Comparison of ENCODE assay signal across 13 cellular contexts in the genomic region with DNA sequence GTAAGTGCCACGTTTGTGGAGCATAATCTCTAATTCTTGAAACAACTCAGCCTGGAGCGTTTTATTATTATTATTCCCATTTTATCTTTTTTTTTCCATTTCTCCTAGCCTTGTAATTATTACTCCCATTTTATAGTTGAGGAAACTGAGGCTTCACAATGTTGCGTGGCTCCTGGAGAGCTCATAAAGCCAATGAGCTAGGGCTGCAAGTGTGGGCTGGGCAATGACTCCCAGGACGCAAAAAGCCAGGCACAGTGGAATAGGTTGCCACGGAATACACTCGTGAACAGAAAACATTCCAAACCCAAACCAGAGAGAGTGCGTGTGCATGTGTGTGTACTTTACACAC. TPM values are rescaled to one million over a fixed set of nuclear protein-coding genes. Genes with fewer than 3 reads are reported as not detected.
DNase-seq lines count a peak whose midpoint lies in the region; ATAC-seq, FAIRE-seq and TF ChIP-seq lines count a peak whose summit lies in the region.
"Had no signal": no experiment of that assay in that cellular context is flagged by ENCODE, and none has a peak within 500 bp of the region (broad histone marks: within the 10 kb centered on the region; RNA-seq: fewer than 3 reads in every experiment).

No MANE protein-coding gene starts in this region.

- dilution Hi-C loops in keratinocyte (cut with MboI; ENCODE audit: extremely low pct_ligation_motif_present, low sequenced_read_pairs), result loop anchor here (25.0 kb wide), 1 partner anchor 268 kb away; no protein-coding TSS in a partner anchor

- H3K4me1 ChIP-seq in keratinocyte (ENCODE audit: control insufficient read depth, extremely low read depth, insufficient read depth, low read length), result peaks cover 19% of the 10 kb centered on the region
- no peaks in the 10 kb centered on the region for H3K4me1 ChIP-seq in PC-9 (replicated peaks; ENCODE audit: insufficient read depth)
- H3K4me1 ChIP-seq: A549, foreskin keratinocyte had no signal

- H3K27me3 ChIP-seq in keratinocyte (ENCODE audit: control insufficient read depth, extremely low read depth, insufficient read depth, low read length) (no peaks in the 10 kb centered on the region), PC-9 (ENCODE audit: insufficient read depth, low read depth) (no peaks in the 10 kb centered on the region)
- H3K27me3 ChIP-seq: foreskin keratinocyte, thyroid gland had no signal

- no peak overlapping the region for H3K4me3 ChIP-seq in keratinocyte (ENCODE audit: control insufficient read depth in 2 of 3, extremely low read depth in 1 of 3, insufficient read depth in 2 of 3, low read depth in 1 of 3, low read length in 3 of 3)
- peak overlapping the region in 2 of 7 experiments; percentile 10 to 20 for H3K4me3 ChIP-seq in skin epidermis
- no peak overlapping the region for H3K4me3 ChIP-seq in PC-9
- H3K4me3 ChIP-seq: A549, thyroid gland had no signal

- H3K9me2 ChIP-seq in PC-9 (ENCODE audit: insufficient read depth), result no peaks in the 10 kb centered on the region

- no peaks in the 10 kb centered on the region for H4K20me1 ChIP-seq in keratinocyte (ENCODE audit: control insufficient read depth, extremely low read depth, insufficient read depth, low read length)
- no peaks in the 10 kb centered on the region for H4K20me1 ChIP-seq in PC-9 (ENCODE audit: insufficient read depth)

- no peaks in the 10 kb centered on the region for H3K9me3 Mint-ChIP-seq in activated CD4-positive, alpha-beta T cell treated with anti-CD3 and anti-CD28 coated beads, Interleukin-2, amount 10 ng/mL, durations not matched to agents 7 days and 5 days

- no peak for DNase-seq in activated CD4-positive, alpha-beta T cell treated with anti-CD3 and anti-CD28 coated beads, Interleukin-2, amount 10 ng/mL, durations not matched to agents 7 days and 5 days
- no peak for DNase-seq in activated CD4-positive, alpha-beta T cell treated with anti-CD3 and anti-CD28 coated beads for 48 hours
- DNase-seq in T-helper 17 cell (no peak), keratinocyte (ENCODE audit: low read depth, low spot score) (no peak), PC-9 (no peak), cortex of kidney (lab: John Stamatoyannopoulos, UW) (no peak), NCI-H2081 (lab: John Stamatoyannopoulos, UW) (no peak)
- DNase-seq: NCI-H1092 treated with DMSO at 0.1 percent for 48 hours, thyroid gland had no signal

- no peaks in the 10 kb centered on the region for H3K36me3 ChIP-seq in keratinocyte (ENCODE audit: control insufficient read depth in 2 of 2, extremely low read depth in 1 of 2, insufficient read depth in 2 of 2, low read length in 2 of 2)
- no peaks in the 10 kb centered on the region for H3K36me3 ChIP-seq in PC-9 (ENCODE audit: low read depth)
- H3K36me3 ChIP-seq: thyroid gland had no signal

- peak overlapping the region; percentile 6 for H3K4me3 Mint-ChIP-seq in activated CD4-positive, alpha-beta T cell treated with anti-CD3 and anti-CD28 coated beads, Interleukin-2, amount 10 ng/mL, durations not matched to agents 7 days and 5 days
- H3K4me3 Mint-ChIP-seq in T-helper 17 cell, result peak overlapping the region; percentile 75

- H3F3A ChIP-seq in PC-9 (ENCODE audit: insufficient read depth, low read depth), result no peaks in the 10 kb centered on the region

- no peaks in the 10 kb centered on the region for H3K9me1 ChIP-seq in keratinocyte (ENCODE audit: control insufficient read depth, extremely low read depth, insufficient read depth, low read length)

- BruUV-seq in PC-9 (replicated peaks; lab: Mats Ljungman, UMichigan), result no TSS peak

- H3K27ac Mint-ChIP-seq in activated CD4-positive, alpha-beta T cell treated with anti-CD3 and anti-CD28 coated beads, Interleukin-2, amount 10 ng/mL, durations not matched to agents 7 days and 5 days, result peak overlapping the region; percentile 83
- H3K27ac Mint-ChIP-seq in T-helper 17 cell, result peak overlapping the region; percentile 62

- POLR2A ChIA-PET in activated CD4-positive, alpha-beta T cell treated with anti-CD3 and anti-CD28 coated beads, Interleukin-2, amount 10 ng/mL, durations not matched to agents 7 days and 5 days (lab: Charles Lee), result no interaction called here
- POLR2A ChIA-PET in PC-9 (lab: Charles Lee; ENCODE audit: unreplicated experiment), result no interaction called here

- TF ChIP-seq CTCF in keratinocyte (optimal IDR thresholded peaks at IDR 0.05 in 1 of 3, IDR thresholded peaks at IDR 0.05 in 1 of 3, conservative IDR thresholded peaks at IDR 0.05 in 1 of 3; ENCODE audit: extremely low read depth in 1 of 3, insufficient read depth in 2 of 3, low read length in 3 of 3) (no peak), PC-9 (conservative IDR thresholded peaks at IDR 0.05) (no peak)

- ATAC-seq in T-helper 17 cell, result no peak
- ATAC-seq: A549 had no signal

- H3K4me1 Mint-ChIP-seq in activated CD4-positive, alpha-beta T cell treated with anti-CD3 and anti-CD28 coated beads, Interleukin-2, amount 10 ng/mL, durations not matched to agents 7 days and 5 days, result peaks cover 26% of the 10 kb centered on the region
- H3K4me1 Mint-ChIP-seq in T-helper 17 cell, result peaks cover 23% of the 10 kb centered on the region

- H3K27ac ChIP-seq in keratinocyte (ENCODE audit: control insufficient read depth, insufficient read depth, low read length), result no peak overlapping the region
- H3K27ac ChIP-seq in skin epidermis, result peak overlapping the region in 18 of 21 experiments; percentile 4 to 85 (median 72)
- H3K27ac ChIP-seq in PC-9, result no peak overlapping the region
- H3K27ac ChIP-seq: A549, foreskin keratinocyte, thyroid gland had no signal

- CTCF ChIA-PET in activated CD4-positive, alpha-beta T cell treated with anti-CD3 and anti-CD28 coated beads, Interleukin-2, amount 10 ng/mL, durations not matched to agents 7 days and 5 days (lab: Charles Lee), result interaction anchor here (0.7 to 1.5 kb wide), 6 partner anchors 9 to 242 kb away, joined by 3 to 5 read pairs (median 3); no protein-coding TSS in a partner anchor
- CTCF ChIA-PET in PC-9 (lab: Charles Lee), result interaction anchor here (0.5 kb wide), 1 partner anchor 728 kb away, joined by 4 read pairs; no protein-coding TSS in a partner anchor

- no peaks in the 10 kb centered on the region for H3K27me3 Mint-ChIP-seq in activated CD4-positive, alpha-beta T cell treated with anti-CD3 and anti-CD28 coated beads, Interleukin-2, amount 10 ng/mL, durations not matched to agents 7 days and 5 days
- H3K27me3 Mint-ChIP-seq in T-helper 17 cell, result no peaks in the 10 kb centered on the region

- H3K36me3 Mint-ChIP-seq in activated CD4-positive, alpha-beta T cell treated with anti-CD3 and anti-CD28 coated beads, Interleukin-2, amount 10 ng/mL, durations not matched to agents 7 days and 5 days (ENCODE audit: low read depth), result no peaks in the 10 kb centered on the region
- H3K36me3 Mint-ChIP-seq in T-helper 17 cell (ENCODE audit: low read depth), result no peaks in the 10 kb centered on the region

- no peak for FAIRE-seq in keratinocyte (lab: Jason Lieb, UNC)
- FAIRE-seq: A549, islet of Langerhans had no signal

- no peak overlapping the region for H3K9ac ChIP-seq in keratinocyte (ENCODE audit: control insufficient read depth, extremely low read depth, insufficient read depth, low read length)

- no peaks in the 10 kb centered on the region for H3K79me2 ChIP-seq in keratinocyte (ENCODE audit: control insufficient read depth, insufficient read depth, low read length)
- no peaks in the 10 kb centered on the region for H3K79me2 ChIP-seq in PC-9 (ENCODE audit: low read depth)

- H2AFZ ChIP-seq in keratinocyte (ENCODE audit: control insufficient read depth, low read length) (peak overlapping the region; percentile 82), PC-9 (no peak overlapping the region)

- H3K9me3 ChIP-seq in T-helper 17 cell (ENCODE audit: control insufficient read depth, low read length, poor library complexity, severe bottlenecking) (no peaks in the 10 kb centered on the region), keratinocyte (ENCODE audit: control insufficient read depth, low read depth, low read length) (no peaks in the 10 kb centered on the region), PC-9 (ENCODE audit: insufficient read depth, low read depth) (no peaks in the 10 kb centered on the region)
- H3K9me3 ChIP-seq: A549, thyroid gland had no signal

- H3K4me2 ChIP-seq in keratinocyte (ENCODE audit: control insufficient read depth, extremely low read depth, insufficient read depth, low read depth, low read length) (peak overlapping the region; percentile 41), PC-9 (no peak overlapping the region)
- H3K4me2 ChIP-seq: A549 had no signal

- intact Hi-C loops in PC-9 (cut with micrococcal nuclease; ENCODE audit: unreplicated experiment), result no loop called here

RNA-seq across cellular contexts. Expression of gene KLF11, which starts 13.5 kb away (rescaled TPM):
- 1 to 10 TPM; 7.2 to 8.6 TPM for total RNA-seq in activated CD4-positive, alpha-beta T cell treated with anti-CD3 and anti-CD28 coated beads, Interleukin-2, amount 10 ng/mL, durations not matched to agents 7 days and 5 days
- total RNA-seq in T-helper 17 cell (10 to 100 TPM; 38.0 to 44.5 TPM), PC-9 (2021) (10.9 and 14.6 TPM in 2 replicates)
- 6.1 to 7.0 TPM (median 6.6 TPM) in 3 replicates for polyA plus RNA-seq in keratinocyte
- polyA plus RNA-seq in keratinocyte (2011; ENCODE audit: low read depth), result 4.3 TPM
- 3.7 and 5.2 TPM in 2 replicates for polyA plus RNA-seq in keratinocyte (2011; cell fraction: cytosol; rRNA removed)
- polyA plus RNA-seq in keratinocyte (2011; cell fraction: nucleus; rRNA removed), result 5.0 and 5.8 TPM in 2 replicates
- polyA plus RNA-seq in keratinocyte (2012; ENCODE audit: low replicate concordance), result 2.7 and 7.4 TPM in 2 replicates
- polyA minus RNA-seq in keratinocyte, result 6.7 to 17.2 TPM (median 10.8 TPM) in 3 replicates
- 6.3 TPM for polyA minus RNA-seq in keratinocyte (2011; cell fraction: cytosol; rRNA and poly(A)+ RNA removed)
- 3.1 and 5.7 TPM in 2 replicates for polyA minus RNA-seq in keratinocyte (2011; cell fraction: nucleus; rRNA and poly(A)+ RNA removed)

RNA-seq across cellular contexts. Expression of gene CYS1, which starts 50.4 kb away (rescaled TPM):
- under 1 TPM; 0.15 to 0.17 TPM for total RNA-seq in activated CD4-positive, alpha-beta T cell treated with anti-CD3 and anti-CD28 coated beads, Interleukin-2, amount 10 ng/mL, durations not matched to agents 7 days and 5 days
- not detected for total RNA-seq in T-helper 17 cell
- polyA plus RNA-seq in keratinocyte, result 0.14 to 0.52 TPM (median 0.48 TPM) in 3 replicates
- polyA plus RNA-seq in keratinocyte (2011; ENCODE audit: low read depth), result not detected
- 0.41 and 1.3 TPM in 2 replicates for polyA plus RNA-seq in keratinocyte (2011; cell fraction: cytosol; rRNA removed)
- 0.28 and 1.6 TPM in 2 replicates for polyA plus RNA-seq in keratinocyte (2011; cell fraction: nucleus; rRNA removed)
- polyA plus RNA-seq in keratinocyte (2012; ENCODE audit: low replicate concordance), result 0.20 and 0.77 TPM in 2 replicates
- 0.35 to 0.92 TPM (median 0.53 TPM) in 3 replicates for polyA minus RNA-seq in keratinocyte
- 1.2 TPM for polyA minus RNA-seq in keratinocyte (2011; cell fraction: cytosol; rRNA and poly(A)+ RNA removed)
- 0.42 and 0.85 TPM in 2 replicates for polyA minus RNA-seq in keratinocyte (2011; cell fraction: nucleus; rRNA and poly(A)+ RNA removed)
- 0.43 and 0.61 TPM in 2 replicates for total RNA-seq in PC-9 (2021)

Comparison
In these comparisons a context has a peak if more than half of its experiments do, and no peak if none do; other contexts are left out.
1. H3K27ac ChIP-seq: peak in skin epidermis (18 of 21); none in keratinocyte (single experiment) and PC-9 (single experiment).